13 cellular contexts compared by ENCODE assay signal in the genomic region with DNA sequence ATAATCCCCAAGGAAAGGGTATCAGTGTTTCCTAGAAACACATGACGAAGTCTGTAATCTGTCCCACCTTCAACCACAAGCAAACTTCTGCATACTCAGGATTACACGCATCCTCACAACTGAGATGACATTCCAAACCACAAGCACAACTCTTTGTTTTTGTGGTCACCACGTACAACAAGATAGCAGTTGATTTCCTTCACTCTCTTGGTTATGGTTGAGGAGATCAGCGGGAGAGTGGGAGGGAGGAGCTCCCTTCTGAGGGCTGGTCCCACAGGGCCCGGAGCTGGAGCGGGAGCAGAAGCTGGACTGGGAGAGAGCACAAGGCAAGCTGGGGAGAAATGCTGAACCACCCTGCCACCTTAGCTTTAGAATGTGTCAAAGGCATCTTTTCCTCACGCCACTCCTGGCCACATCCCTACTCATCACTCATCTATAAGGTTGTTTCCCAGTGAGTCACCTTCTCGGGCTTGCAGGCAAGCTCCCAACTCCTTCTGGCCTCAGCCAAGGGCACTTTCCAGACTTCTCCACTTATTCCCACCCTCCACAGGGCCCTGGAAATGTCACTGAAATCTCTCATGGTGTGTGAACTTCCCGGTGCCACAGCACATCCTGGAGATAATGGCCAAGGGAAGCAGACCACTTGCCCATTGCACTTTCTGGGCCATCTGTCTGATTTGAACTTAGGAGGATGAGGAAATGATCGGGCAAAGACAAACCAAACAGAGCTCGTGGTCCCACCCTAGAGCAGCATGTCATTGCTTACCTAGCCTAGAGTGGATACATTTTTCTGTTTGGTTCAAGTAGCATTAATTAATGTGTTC.
DNase-seq lines count a peak whose midpoint lies in the region; ATAC-seq, FAIRE-seq and TF ChIP-seq lines count a peak whose summit lies in the region.
"Had no signal": no experiment of that assay in that cellular context is flagged by ENCODE, and none has a peak within 500 bp of the region (broad histone marks: within the 10 kb centered on the region; RNA-seq: fewer than 3 reads in every experiment).

No MANE protein-coding gene starts in this region.

- no peaks in the 10 kb centered on the region for H3K9me3 Mint-ChIP-seq in endodermal cell

- no peak for TF ChIP-seq CTCF in bronchial epithelial cell (IDR thresholded peaks at IDR 0.05; ENCODE audit: insufficient read depth, low read length, severe bottlenecking)
- TF ChIP-seq CTCF in endodermal cell (conservative IDR thresholded peaks at IDR 0.05): no peak

- H3K36me3 ChIP-seq in bronchial epithelial cell (ENCODE audit: control insufficient read depth, insufficient read depth, low read length): no peaks in the 10 kb centered on the region
- H3K36me3 ChIP-seq in mesodermal cell (ENCODE audit: control insufficient read depth, insufficient read depth, low read length): no peaks in the 10 kb centered on the region
- H3K36me3 ChIP-seq in endodermal cell (ENCODE audit: control insufficient read depth, insufficient read depth, low read length): no peaks in the 10 kb centered on the region
- H3K36me3 ChIP-seq: Peyer's patch had no signal

- H3K9ac ChIP-seq in endodermal cell (ENCODE audit: extremely low read depth, low read length, poor library complexity, severe bottlenecking): no peak overlapping the region

- H3K27ac Mint-ChIP-seq in endodermal cell: no peak overlapping the region

- DNase-seq in DMS79 (lab: John Stamatoyannopoulos, UW) (peak; percentile 46), NCI-H226 (peak; percentile 79), bronchial epithelial cell (ENCODE audit: low read depth) (peak; percentile 93), DMS153 treated with DMSO at 0.1 percent for 48 hours (lab: John Stamatoyannopoulos, UW; ENCODE audit: unreplicated experiment) (no peak), endodermal cell (no peak)
- DNase-seq: activated CD8-positive, alpha-beta memory T cell treated with anti-CD3 and anti-CD28 coated beads for 24 hours; mesendoderm; Peyer's patch; right cardiac atrium; stimulated activated CD8-positive, alpha-beta memory T cell treated with anti-CD3 and anti-CD28 coated beads, Interleukin-4, amount 100 ng/mL, for 48 hours had no signal

- H3K4me3 Mint-ChIP-seq in endodermal cell: no peak overlapping the region

- ATAC-seq in GM21423 (IDR thresholded peaks at IDR 0.05; ENCODE audit: unreplicated experiment) (no peak), GM21367 (IDR thresholded peaks at IDR 0.05; ENCODE audit: unreplicated experiment) (no peak)

- H3K4me1 ChIP-seq in mesodermal cell (ENCODE audit: control insufficient read depth, insufficient read depth, low read length, poor library complexity, severe bottlenecking) (peaks cover 16% of the 10 kb centered on the region), endodermal cell (ENCODE audit: control insufficient read depth, insufficient read depth, low read length) (no peaks in the 10 kb centered on the region)

- H3K36me3 Mint-ChIP-seq in endodermal cell (ENCODE audit: low read depth): no peaks in the 10 kb centered on the region

- H3K27me3 Mint-ChIP-seq in endodermal cell (ENCODE audit: insufficient read depth): peaks cover 20% of the 10 kb centered on the region

- H3K9me3 ChIP-seq in mesodermal cell (ENCODE audit: control insufficient read depth, low read length) (no peaks in the 10 kb centered on the region), endodermal cell (ENCODE audit: control insufficient read depth, low read length) (no peaks in the 10 kb centered on the region)
- H3K9me3 ChIP-seq: Peyer's patch had no signal

- no peak overlapping the region for H3K4me3 ChIP-seq in bronchial epithelial cell (ENCODE audit: low read depth, low read length)
- H3K4me3 ChIP-seq in mesodermal cell (ENCODE audit: extremely low read depth, insufficient read depth, low read length, poor library complexity, severe bottlenecking): no peak overlapping the region
- no peak overlapping the region for H3K4me3 ChIP-seq in endodermal cell (ENCODE audit: low read length)
- H3K4me3 ChIP-seq: Peyer's patch had no signal

- whole genome bisulfite sequencing in mesodermal cell (ENCODE audit: insufficient coverage in 2 of 2), 2 experiments: 78 to 83% methylated on average over 7 of the region's 11 CpGs
- WGBS in endodermal cell (ENCODE audit: insufficient coverage in 1 of 2, insufficient read length in 1 of 2), 2 experiments: 88 to 95% methylated on average over 6 to 11 of the region's 11 CpGs

- peak overlapping the region; percentile 5 for H3K27ac ChIP-seq in mesodermal cell (ENCODE audit: low read depth, low read length, severe bottlenecking)
- H3K27ac ChIP-seq in endodermal cell (ENCODE audit: low read depth, low read length): no peak overlapping the region
- H3K27ac ChIP-seq: Peyer's patch had no signal

- H3K27me3 ChIP-seq in bronchial epithelial cell (ENCODE audit: control insufficient read depth, insufficient read depth, low read length) (no peaks in the 10 kb centered on the region), endodermal cell (ENCODE audit: control insufficient read depth, insufficient read depth, low read length, poor library complexity, severe bottlenecking) (peaks cover 7% of the 10 kb centered on the region)
- H3K27me3 ChIP-seq: Peyer's patch had no signal

- no peak for FAIRE-seq in bronchial epithelial cell (lab: Jason Lieb, UNC)

- H3K4me1 Mint-ChIP-seq in endodermal cell: peaks cover 3% of the 10 kb centered on the region

Comparison
In these comparisons a context has a peak if more than half of its experiments do, and no peak if none do; other contexts are left out.
1. DNase-seq: peak in DMS79 (single experiment), NCI-H226 (single experiment) and bronchial epithelial cell (single experiment); none in DMS153 treated with DMSO at 0.1 percent for 48 hours (single experiment) and endodermal cell (single experiment).